In genomic region chr5:2981035-2981434, GRCh38 we compare ENCODE assay signal across 5 cellular contexts.
"Had no signal": no experiment of that assay in that cellular context is flagged by ENCODE, and none has a peak within 500 bp of the region (broad histone marks: within the 10 kb centered on the region; RNA-seq: fewer than 3 reads in every experiment).

No MANE protein-coding gene starts in this region.

- H3K4me2 ChIP-seq: GM23338 had no signal

- H3K4me3 Mint-ChIP-seq: GM23338, H9 had no signal

- ATAC-seq: GM23338, HepG2, K562 had no signal

- H3K27ac Mint-ChIP-seq: GM23338, H9 had no signal

- H2AFZ ChIP-seq: GM23338 had no signal

- DNase-seq: H9, HCEC 1CT had no signal

- H3K4me1 Mint-ChIP-seq: GM23338 had no signal

- H3K4me3 ChIP-seq: GM23338, K562 had no signal
